Comparison of ENCODE assay signal across 1 cellular context in genomic region chr3:98811048-98811447, GRCh38.
TF ChIP-seq lines count a peak whose summit lies in the region.

No MANE protein-coding gene starts in this region.

TF ChIP-seq in HepG2, 621 proteins besides CTCF, POLR2A, EP300 and RAD21 (continued from another document and continues in another):
- TF ChIP-seq CBFB (CRISPR knock-in tag; IDR thresholded peaks at IDR 0.05) (no peak), ZNF280D (CRISPR knock-in tag; IDR thresholded peaks at IDR 0.05) (no peak), ZNF781 (CRISPR knock-in tag; IDR thresholded peaks at IDR 0.05; ENCODE audit: borderline replicate concordance, not compliant biosample characterization) (no peak), ZNF546 (CRISPR knock-in tag; conservative IDR thresholded peaks at IDR 0.05) (no peak), KDM6A (CRISPR knock-in tag; IDR thresholded peaks at IDR 0.05; ENCODE audit: low read depth) (no peak), NFRKB (IDR thresholded peaks at IDR 0.05) (no peak), ZNF782 (CRISPR knock-in tag; IDR thresholded peaks at IDR 0.05; ENCODE audit: borderline replicate concordance) (no peak), HMG20B (CRISPR knock-in tag; conservative IDR thresholded peaks at IDR 0.05) (peak; percentile 92), BCL6 (CRISPR knock-in tag; IDR thresholded peaks at IDR 0.05) (peak; percentile 47; the same call in 1 of the 2 replicates), SOX5 (CRISPR knock-in tag; IDR thresholded peaks at IDR 0.05; ENCODE audit: borderline replicate concordance) (peak; percentile 33; the same call in 1 of the 2 replicates), ZNF432 (CRISPR knock-in tag; IDR thresholded peaks at IDR 0.05; ENCODE audit: borderline replicate concordance) (no peak), REPIN1 (CRISPR knock-in tag; IDR thresholded peaks at IDR 0.05; ENCODE audit: borderline replicate concordance, low read depth) (no peak), TFAP4 (IDR thresholded peaks at IDR 0.05; ENCODE audit: borderline replicate concordance, low read depth) (no peak), HMG20A (CRISPR knock-in tag; IDR thresholded peaks at IDR 0.05; ENCODE audit: borderline replicate concordance) (peak; percentile 19; the same call in 1 of the 2 replicates), STAG1 (CRISPR knock-in tag; IDR thresholded peaks at IDR 0.05) (0 out of 2 replicates have a peak, but pooled peaks have one; percentile 7), NFKB2 (CRISPR knock-in tag; IDR thresholded peaks at IDR 0.05; ENCODE audit: borderline replicate concordance) (no peak), ZBTB39 (CRISPR knock-in tag; IDR thresholded peaks at IDR 0.05) (0 out of 2 replicates have a peak, but pooled peaks have one; percentile 44), ARID5B (CRISPR knock-in tag; IDR thresholded peaks at IDR 0.05) (0 out of 2 replicates have a peak, but pooled peaks have one; percentile 41), TAF15 (IDR thresholded peaks at IDR 0.05; ENCODE audit: low read depth, low read length, poor library complexity, severe bottlenecking) (no peak), HDAC2 (CRISPR knock-in tag; IDR thresholded peaks at IDR 0.05) (peak; percentile 34; the same call in 1 of the 2 replicates), HNF1A (IDR thresholded peaks at IDR 0.05; ENCODE audit: low read depth) (no peak), HNF1A (CRISPR knock-in tag; IDR thresholded peaks at IDR 0.05; ENCODE audit: borderline replicate concordance) (no peak), ZNF512 (CRISPR knock-in tag; IDR thresholded peaks at IDR 0.05) (no peak), NR2F2 (IDR thresholded peaks at IDR 0.05; ENCODE audit: borderline replicate concordance, low read depth) (peak; percentile 58; the same call in 1 of the 2 replicates), SOX6 (IDR thresholded peaks at IDR 0.05) (no peak), SOX6 (CRISPR knock-in tag; IDR thresholded peaks at IDR 0.05) (peak; percentile 53), ZBTB40 (IDR thresholded peaks at IDR 0.05) (no peak), ZBTB40 (CRISPR knock-in tag; IDR thresholded peaks at IDR 0.05) (no peak), ATF7 (IDR thresholded peaks at IDR 0.05) (no peak), ATF7 (CRISPR knock-in tag; IDR thresholded peaks at IDR 0.05) (no peak)
